ENCODE assay signal across 13 cellular contexts in genomic region chr5:66830636-66831035, GRCh38.
A peak's percentile ranks its signal among the peaks of the same experiment; 100 is the strongest.
DNase-seq lines count a peak whose midpoint lies in the region; ATAC-seq and TF ChIP-seq lines count a peak whose summit lies in the region.
"Had no signal": no experiment of that assay in that cellular context is flagged by ENCODE, and none has a peak within 500 bp of the region (broad histone marks: within the 10 kb centered on the region; RNA-seq: fewer than 3 reads in every experiment).

No MANE protein-coding gene starts in this region.

- peaks cover 41% of the 10 kb centered on the region for H3F3A ChIP-seq in neural progenitor cell (ENCODE audit: low read depth)

- ATAC-seq in activated T-cell treated with anti-CD3 and anti-CD28 coated beads, Interleukin-2, amount 50 U/mL, for 72 hours (replicated peaks in 1 of 2) = no peak
- no peak for ATAC-seq in HG03439 (IDR thresholded peaks at IDR 0.05; ENCODE audit: unreplicated experiment)
- ATAC-seq: GM23338 had no signal

- no peak overlapping the region for H2AFZ ChIP-seq in neural progenitor cell (replicated peaks)
- H2AFZ ChIP-seq: GM23338 had no signal

- TF ChIP-seq CTCF in brain (conservative IDR thresholded peaks at IDR 0.05) (peak in 1 of 2 experiments; percentile 14), neural progenitor cell (IDR thresholded peaks at IDR 0.05) (no peak)

- no peak overlapping the region for H3K9ac ChIP-seq in neural progenitor cell

- H3K27ac Mint-ChIP-seq in activated T-cell treated with anti-CD3 and anti-CD28 coated beads, Interleukin-2, amount 50 U/mL, for 72 hours = no peak overlapping the region
- no peak overlapping the region for H3K27ac Mint-ChIP-seq in activated T-cell treated with anti-CD3 and anti-CD28 coated beads, Interleukin-2, amount 50 U/mL, for 24 hours
- H3K27ac Mint-ChIP-seq in brain = peak overlapping the region in 2 of 5 experiments; percentile 66 to 78
- no peak overlapping the region for H3K27ac Mint-ChIP-seq in neural progenitor cell
- H3K27ac Mint-ChIP-seq: GM23338; nephron progenitor cell; stimulated activated naive CD8-positive, alpha-beta T cell treated with anti-CD3 and anti-CD28 coated beads, Interleukin-15, Interleukin-2, amounts not matched to agents 100 ng/mL and 50 ng/mL, for 24 hours had no signal

- H3K4me2 ChIP-seq in neural progenitor cell = peak overlapping the region; percentile 76

- no peak for DNase-seq in activated T-cell treated with anti-CD3 and anti-CD28 coated beads, Interleukin-2, amount 50 U/mL, for 72 hours
- DNase-seq in activated T-cell treated with anti-CD3 and anti-CD28 coated beads, Interleukin-2, amount 50 U/mL, for 24 hours = no peak
- DNase-seq in NAMALWA (ENCODE audit: low spot score) (peak; percentile 12), neural progenitor cell (ENCODE audit: low spot score) (no peak), epidermal melanocyte (ENCODE audit: insufficient read length, low spot score) (no peak), NCI-H2029 (lab: John Stamatoyannopoulos, UW) (no peak)
- DNase-seq: amygdala, NCI-H446, nephron progenitor cell had no signal

- no peaks in the 10 kb centered on the region for H4K20me1 ChIP-seq in neural progenitor cell (ENCODE audit: low read depth)

- H3K4me3 Mint-ChIP-seq in activated T-cell treated with anti-CD3 and anti-CD28 coated beads, Interleukin-2, amount 50 U/mL, for 72 hours = peak overlapping the region; percentile 50 to 68
- no peak overlapping the region for H3K4me3 Mint-ChIP-seq in activated T-cell treated with anti-CD3 and anti-CD28 coated beads, Interleukin-2, amount 50 U/mL, for 24 hours
- H3K4me3 Mint-ChIP-seq in brain (peak overlapping the region in 4 of 5 experiments; percentile 41 to 85 (median 71)), neural progenitor cell (no peak overlapping the region)

- peaks cover 36% of the 10 kb centered on the region for H3K4me1 Mint-ChIP-seq in activated T-cell treated with anti-CD3 and anti-CD28 coated beads, Interleukin-2, amount 50 U/mL, for 72 hours (ENCODE audit: low read depth)
- H3K4me1 Mint-ChIP-seq in activated T-cell treated with anti-CD3 and anti-CD28 coated beads, Interleukin-2, amount 50 U/mL, for 24 hours (ENCODE audit: low read depth) = peaks cover 30% of the 10 kb centered on the region
- H3K4me1 Mint-ChIP-seq in brain = peaks cover 42% of the 10 kb centered on the region
- peaks cover 31% of the 10 kb centered on the region for H3K4me1 Mint-ChIP-seq in neural progenitor cell

- H3K27ac ChIP-seq in neural progenitor cell = no peak overlapping the region

- H3K4me1 ChIP-seq in neural progenitor cell = peaks cover 39% of the 10 kb centered on the region

- H3K4me3 ChIP-seq in neural progenitor cell = no peak overlapping the region
- H3K4me3 ChIP-seq: GM23338 had no signal

- H3K36me3 ChIP-seq in neural progenitor cell = no peaks in the 10 kb centered on the region

- H3K36me3 Mint-ChIP-seq in activated T-cell treated with anti-CD3 and anti-CD28 coated beads, Interleukin-2, amount 50 U/mL, for 72 hours (ENCODE audit: insufficient read depth in 2 of 2) = no peaks in the 10 kb centered on the region
- no peaks in the 10 kb centered on the region for H3K36me3 Mint-ChIP-seq in activated T-cell treated with anti-CD3 and anti-CD28 coated beads, Interleukin-2, amount 50 U/mL, for 24 hours (ENCODE audit: low read depth)
- no peaks in the 10 kb centered on the region for H3K36me3 Mint-ChIP-seq in brain
- no peaks in the 10 kb centered on the region for H3K36me3 Mint-ChIP-seq in neural progenitor cell

- H3K9me3 Mint-ChIP-seq in activated T-cell treated with anti-CD3 and anti-CD28 coated beads, Interleukin-2, amount 50 U/mL, for 72 hours = no peaks in the 10 kb centered on the region
- H3K9me3 Mint-ChIP-seq in activated T-cell treated with anti-CD3 and anti-CD28 coated beads, Interleukin-2, amount 50 U/mL, for 24 hours = no peaks in the 10 kb centered on the region
- H3K9me3 Mint-ChIP-seq in brain (no peaks in the 10 kb centered on the region), neural progenitor cell (no peaks in the 10 kb centered on the region)
- H3K9me3 Mint-ChIP-seq: GM23338; nephron progenitor cell; stimulated activated naive CD8-positive, alpha-beta T cell treated with anti-CD3 and anti-CD28 coated beads, Interleukin-15, Interleukin-2, amounts not matched to agents 100 ng/mL and 50 ng/mL, for 24 hours had no signal

- no peaks in the 10 kb centered on the region for H3K79me2 ChIP-seq in neural progenitor cell (ENCODE audit: low read depth)

- H3K27me3 Mint-ChIP-seq in activated T-cell treated with anti-CD3 and anti-CD28 coated beads, Interleukin-2, amount 50 U/mL, for 72 hours (ENCODE audit: low read depth) = peaks cover 34% of the 10 kb centered on the region
- peaks cover 56% of the 10 kb centered on the region for H3K27me3 Mint-ChIP-seq in activated T-cell treated with anti-CD3 and anti-CD28 coated beads, Interleukin-2, amount 50 U/mL, for 24 hours
- H3K27me3 Mint-ChIP-seq in brain = peaks cover 16% of the 10 kb centered on the region
- peaks cover 9% of the 10 kb centered on the region for H3K27me3 Mint-ChIP-seq in neural progenitor cell (ENCODE audit: insufficient read depth, low read depth)

- no peaks in the 10 kb centered on the region for H3K27me3 ChIP-seq in neural progenitor cell

- no peaks in the 10 kb centered on the region for H3K9me3 ChIP-seq in neural progenitor cell (ENCODE audit: low read depth)

Comparison
In these comparisons a context has a peak if more than half of its experiments do, and no peak if none do; other contexts are left out.
1. H3K4me3 Mint-ChIP-seq: peak in activated T-cell treated with anti-CD3 and anti-CD28 coated beads, Interleukin-2, amount 50 U/mL, for 72 hours (2 of 2) and brain (4 of 5); none in activated T-cell treated with anti-CD3 and anti-CD28 coated beads, Interleukin-2, amount 50 U/mL, for 24 hours (single experiment) and neural progenitor cell (single experiment).